Comparison of ENCODE assay signal across 18 cellular contexts in genomic region chr7:141522657-141523342, GRCh38.
DNase-seq lines count a peak whose midpoint lies in the region; ATAC-seq and TF ChIP-seq lines count a peak whose summit lies in the region.
"Had no signal": no experiment of that assay in that cellular context is flagged by ENCODE, and none has a peak within 500 bp of the region (broad histone marks: within the 10 kb centered on the region; RNA-seq: fewer than 3 reads in every experiment).

No MANE protein-coding gene starts in this region.

- peak overlapping the region; percentile 3; the same call in 1 of the 2 replicates for H3K27ac ChIP-seq in KMS-11
- H3K27ac ChIP-seq: C4-2B had no signal

- H3K9me3 Mint-ChIP-seq in stimulated activated effector memory CD8-positive, alpha-beta T cell treated with anti-CD3 and anti-CD28 coated beads, Interleukin-12 subunit alpha, Interleukin-12 subunit beta, amount 100 ng/mL, for 72 hours, result no peaks in the 10 kb centered on the region

- peaks cover 70% of the 10 kb centered on the region for H3K4me1 ChIP-seq in KMS-11 (ENCODE audit: low read depth, poor library complexity, severe bottlenecking)
- H3K4me1 ChIP-seq: HAP-1 had no signal

- no peak for TF ChIP-seq CTCF in GM12865 (IDR thresholded peaks at IDR 0.05; ENCODE audit: insufficient read depth, low read depth, low read length, missing control alignments)
- no peak for TF ChIP-seq CTCF in GM20000 (IDR thresholded peaks at IDR 0.05; ENCODE audit: extremely low read depth, missing control alignments)
- no peak for TF ChIP-seq CTCF in KMS-11 (conservative IDR thresholded peaks at IDR 0.05; ENCODE audit: low read depth, low read length)

- ATAC-seq in stimulated activated effector memory CD8-positive, alpha-beta T cell treated with anti-CD3 and anti-CD28 coated beads, Interleukin-12 subunit alpha, Interleukin-12 subunit beta, amount 100 ng/mL, for 72 hours, result peak; percentile 64
- ATAC-seq in GM21619 (IDR thresholded peaks at IDR 0.05; ENCODE audit: unreplicated experiment) (no peak), HG03460 (IDR thresholded peaks at IDR 0.05; ENCODE audit: unreplicated experiment) (no peak)

- no peaks in the 10 kb centered on the region for H3K27me3 ChIP-seq in KMS-11 (ENCODE audit: insufficient read depth, low read depth)

- H3K4me1 Mint-ChIP-seq in stimulated activated effector memory CD8-positive, alpha-beta T cell treated with anti-CD3 and anti-CD28 coated beads, Interleukin-12 subunit alpha, Interleukin-12 subunit beta, amount 100 ng/mL, for 72 hours, result peaks cover 9% of the 10 kb centered on the region
- H3K4me1 Mint-ChIP-seq: B cell; CD4-positive, alpha-beta memory T cell; IgD-negative memory B cell had no signal

- no peaks in the 10 kb centered on the region for H3K36me3 Mint-ChIP-seq in stimulated activated effector memory CD8-positive, alpha-beta T cell treated with anti-CD3 and anti-CD28 coated beads, Interleukin-12 subunit alpha, Interleukin-12 subunit beta, amount 100 ng/mL, for 72 hours
- H3K36me3 Mint-ChIP-seq: CD4-positive, alpha-beta memory T cell had no signal

- H3K9ac ChIP-seq in KMS-11, result no peak overlapping the region

- peak overlapping the region; percentile 48; the same call in 1 of the 2 replicates for H3K4me2 ChIP-seq in KMS-11

- H2AFZ ChIP-seq in KMS-11 (ENCODE audit: low read depth), result no peak overlapping the region

- peak; percentile 47 for DNase-seq in GM12865 (ENCODE audit: low read depth)
- peak; percentile 22 for DNase-seq in GM20000 (ENCODE audit: low spot score)
- DNase-seq in stimulated activated effector memory CD8-positive, alpha-beta T cell treated with anti-CD3 and anti-CD28 coated beads, Interleukin-12 subunit alpha, Interleukin-12 subunit beta, amount 100 ng/mL, for 72 hours (ENCODE audit: low spot score in 2 of 2), result no peak
- no peak for DNase-seq in AG08395 (ENCODE audit: low spot score)
- DNase-seq: ACHN; CD4-positive, alpha-beta memory T cell; COR-L47; DMS153; DMS79 treated with DMSO at 0.1 percent for 48 hours; EL; KG1 had no signal

- H4K20me1 ChIP-seq in KMS-11 (ENCODE audit: insufficient read depth), result no peaks in the 10 kb centered on the region

- no peak overlapping the region for H3K27ac Mint-ChIP-seq in stimulated activated effector memory CD8-positive, alpha-beta T cell treated with anti-CD3 and anti-CD28 coated beads, Interleukin-12 subunit alpha, Interleukin-12 subunit beta, amount 100 ng/mL, for 72 hours
- H3K27ac Mint-ChIP-seq: B cell; CD4-positive, alpha-beta memory T cell; IgD-negative memory B cell had no signal

- no peak overlapping the region for H3K4me3 Mint-ChIP-seq in stimulated activated effector memory CD8-positive, alpha-beta T cell treated with anti-CD3 and anti-CD28 coated beads, Interleukin-12 subunit alpha, Interleukin-12 subunit beta, amount 100 ng/mL, for 72 hours
- H3K4me3 Mint-ChIP-seq: B cell; CD4-positive, alpha-beta memory T cell; IgD-negative memory B cell had no signal

- no peaks in the 10 kb centered on the region for H3K36me3 ChIP-seq in KMS-11 (ENCODE audit: insufficient read depth)
- H3K36me3 ChIP-seq: HAP-1 had no signal

- H3K79me2 ChIP-seq in KMS-11 (ENCODE audit: insufficient read depth, low read depth), result no peaks in the 10 kb centered on the region

- H3K4me3 ChIP-seq in GM12865 (ENCODE audit: low read depth, low read length), result no peak overlapping the region
- no peak overlapping the region for H3K4me3 ChIP-seq in KMS-11 (IDR thresholded peaks at IDR 0.05; ENCODE audit: insufficient read depth, low read depth, low read length)
- H3K4me3 ChIP-seq: HAP-1 had no signal

Comparison
In these comparisons a context has a peak if more than half of its experiments do, and no peak if none do; other contexts are left out.
1. DNase-seq: peak in GM12865 (single experiment) and GM20000 (single experiment); none in stimulated activated effector memory CD8-positive, alpha-beta T cell treated with anti-CD3 and anti-CD28 coated beads, Interleukin-12 subunit alpha, Interleukin-12 subunit beta, amount 100 ng/mL, for 72 hours (0 of 2) and AG08395 (single experiment).